15 cellular contexts compared by ENCODE assay signal in the genomic region with DNA sequence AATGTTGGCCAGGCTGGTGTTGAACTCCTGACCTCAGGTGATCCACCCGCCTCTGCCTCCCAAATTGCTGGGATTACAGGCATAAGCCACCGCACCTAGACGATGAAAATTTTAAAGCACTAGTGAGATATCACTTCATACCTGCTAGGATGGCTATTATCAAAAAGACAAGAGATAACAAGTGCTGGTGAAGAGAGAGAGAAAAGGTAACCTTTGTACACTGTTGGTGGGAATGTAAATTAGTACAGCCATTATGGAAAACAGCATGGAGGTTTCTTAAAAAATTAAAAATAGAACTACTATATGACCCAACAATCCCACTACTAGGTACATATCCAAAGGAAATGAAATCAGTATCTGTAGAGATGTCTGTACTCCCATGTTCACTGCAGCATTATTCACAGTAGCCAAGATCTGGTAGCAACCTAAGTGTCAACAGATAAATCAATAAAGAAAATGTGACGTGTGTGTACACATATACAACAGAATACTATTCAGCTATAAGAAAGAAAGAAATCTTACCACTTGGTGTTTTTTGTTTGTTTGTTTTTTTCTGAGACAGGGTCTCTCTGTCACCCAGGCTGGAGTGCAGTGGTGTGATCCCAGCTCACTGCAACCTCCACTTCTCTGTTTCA. TPM values are rescaled to one million over a fixed set of nuclear protein-coding genes. Genes with fewer than 3 reads are reported as not detected.
DNase-seq lines count a peak whose midpoint lies in the region; ATAC-seq and TF ChIP-seq lines count a peak whose summit lies in the region.
"Had no signal": no experiment of that assay in that cellular context is flagged by ENCODE, and none has a peak within 500 bp of the region (broad histone marks: within the 10 kb centered on the region; RNA-seq: fewer than 3 reads in every experiment).

No MANE protein-coding gene starts in this region.

- intact Hi-C loops in MCF 10A (cut with micrococcal nuclease): no loop called here
- intact Hi-C loops in breast epithelium (cut with DNase I; ENCODE audit: low total_unique reads): no loop called here
- intact Hi-C loops in activated T-helper 2 cell treated with anti-CD3 and anti-CD28 coated beads, Interferon-gamma antibody, Interleukin-2, Interleukin-4, amounts not matched to agents 10 μg/mL and 5 μg/mL and 100 μg/mL, durations not matched to agents 14 hours and 24 hours and 36 hours (cut with micrococcal nuclease): no loop called here

- H3K4me1 ChIP-seq in breast epithelium (no peaks in the 10 kb centered on the region), hepatocyte (ENCODE audit: insufficient read depth) (no peaks in the 10 kb centered on the region)

- no peaks in the 10 kb centered on the region for H3K9me3 Mint-ChIP-seq in MCF 10A (ENCODE audit: unreplicated experiment)
- no peaks in the 10 kb centered on the region for H3K9me3 Mint-ChIP-seq in effector memory CD8-positive, alpha-beta T cell
- no peaks in the 10 kb centered on the region for H3K9me3 Mint-ChIP-seq in stimulated activated effector memory CD8-positive, alpha-beta T cell treated with anti-CD3 and anti-CD28 coated beads, Interleukin-12 subunit alpha, Interleukin-12 subunit beta, amount 100 ng/mL, for 72 hours
- no peaks in the 10 kb centered on the region for H3K9me3 Mint-ChIP-seq in activated T-helper 2 cell treated with anti-CD3 and anti-CD28 coated beads, Interferon-gamma antibody, Interleukin-2, Interleukin-4, amounts not matched to agents 10 μg/mL and 5 μg/mL and 100 μg/mL, durations not matched to agents 14 hours and 24 hours and 36 hours
- H3K9me3 Mint-ChIP-seq: CD4-positive, CD25-positive, alpha-beta regulatory T cell had no signal

- CTCF ChIA-PET in MCF 10A (lab: Yijun Ruan, JAX): interaction anchor here (0.6 kb wide), 1 partner anchor 37 kb away, joined by 9 read pairs; no protein-coding TSS in a partner anchor

- TF ChIP-seq CTCF in MCF 10A (IDR thresholded peaks at IDR 0.05; ENCODE audit: unreplicated experiment) (no peak), breast epithelium (IDR thresholded peaks at IDR 0.05) (no peak), hepatocyte (IDR thresholded peaks at IDR 0.05; ENCODE audit: poor library complexity) (no peak)

- 92% methylated on average over 4 of the region's 4 CpGs for WGBS in hepatocyte (ENCODE audit: low lambda C conversion rate, missing lambda C conversion rate)

- POLR2A ChIA-PET in MCF 10A (lab: Yijun Ruan, JAX): interaction anchor here (1.7 kb wide), 1 partner anchor 12 kb away, joined by 9 read pairs; no protein-coding TSS in a partner anchor

- TF ChIP-seq POLR2A in breast epithelium (IDR thresholded peaks at IDR 0.05): no peak

- no peak overlapping the region for H2AFZ ChIP-seq in hepatocyte
- H2AFZ ChIP-seq: GM23248 had no signal

- H3K4me3 ChIP-seq in breast epithelium (no peak overlapping the region), hepatocyte (no peak overlapping the region)
- H3K4me3 ChIP-seq: BLaER1 treated with 17β-estradiol and CSF1 and Interleukin-3, amounts not matched to agents 10 nM and 100 nM; GM23248 had no signal

- peak overlapping the region; percentile 49 for H3K27ac Mint-ChIP-seq in MCF 10A (ENCODE audit: low read depth, unreplicated experiment)
- peak overlapping the region; percentile 77 for H3K27ac Mint-ChIP-seq in T-helper 17 cell
- H3K27ac Mint-ChIP-seq in effector memory CD8-positive, alpha-beta T cell: peak overlapping the region; percentile 32 to 84
- H3K27ac Mint-ChIP-seq in stimulated activated effector memory CD8-positive, alpha-beta T cell treated with anti-CD3 and anti-CD28 coated beads, Interleukin-12 subunit alpha, Interleukin-12 subunit beta, amount 100 ng/mL, for 72 hours: peak overlapping the region; percentile 56
- H3K27ac Mint-ChIP-seq in activated T-helper 2 cell treated with anti-CD3 and anti-CD28 coated beads, Interferon-gamma antibody, Interleukin-2, Interleukin-4, amounts not matched to agents 10 μg/mL and 5 μg/mL and 100 μg/mL, durations not matched to agents 14 hours and 24 hours and 36 hours: no peak overlapping the region

- no peak for DNase-seq in MCF 10A (ENCODE audit: unreplicated experiment)
- no peak for DNase-seq in breast epithelium (ENCODE audit: low spot score in 2 of 2)
- no peak for DNase-seq in T-helper 17 cell
- DNase-seq in effector memory CD8-positive, alpha-beta T cell: no peak
- DNase-seq in stimulated activated effector memory CD8-positive, alpha-beta T cell treated with anti-CD3 and anti-CD28 coated beads, Interleukin-12 subunit alpha, Interleukin-12 subunit beta, amount 100 ng/mL, for 72 hours (ENCODE audit: low spot score in 2 of 2): no peak
- DNase-seq in activated T-helper 2 cell treated with anti-CD3 and anti-CD28 coated beads, Interferon-gamma antibody, Interleukin-2, Interleukin-4, amounts not matched to agents 10 μg/mL and 5 μg/mL and 100 μg/mL, durations not matched to agents 14 hours and 24 hours and 36 hours (ENCODE audit: low spot score): no peak
- no peak for DNase-seq in hepatocyte (ENCODE audit: low spot score)
- DNase-seq: ACHN; Calu3; CD4-positive, CD25-positive, alpha-beta regulatory T cell; DMS 273 treated with DMSO at 0.1 percent for 48 hours; GM23248 had no signal

- H3K9me3 ChIP-seq in breast epithelium: no peaks in the 10 kb centered on the region
- H3K9me3 ChIP-seq in T-helper 17 cell (ENCODE audit: control insufficient read depth, low read length, poor library complexity, severe bottlenecking): no peaks in the 10 kb centered on the region
- no peaks in the 10 kb centered on the region for H3K9me3 ChIP-seq in hepatocyte (ENCODE audit: low read depth)
- H3K9me3 ChIP-seq: BLaER1 treated with 17β-estradiol and CSF1 and Interleukin-3, amounts not matched to agents 10 nM and 100 nM had no signal

- ATAC-seq in T-helper 17 cell: no peak
- no peak for ATAC-seq in effector memory CD8-positive, alpha-beta T cell (replicated peaks)
- no peak for ATAC-seq in stimulated activated effector memory CD8-positive, alpha-beta T cell treated with anti-CD3 and anti-CD28 coated beads, Interleukin-12 subunit alpha, Interleukin-12 subunit beta, amount 100 ng/mL, for 72 hours
- ATAC-seq: HCT116 had no signal

- H3K36me3 ChIP-seq in breast epithelium (no peaks in the 10 kb centered on the region), hepatocyte (replicated peaks; ENCODE audit: insufficient read depth, low read depth) (no peaks in the 10 kb centered on the region)

- no peaks in the 10 kb centered on the region for H3K9me2 ChIP-seq in hepatocyte (replicated peaks; ENCODE audit: insufficient read depth)

- H3K4me3 Mint-ChIP-seq in MCF 10A (ENCODE audit: unreplicated experiment) (no peak overlapping the region), T-helper 17 cell (no peak overlapping the region)
- H3K4me3 Mint-ChIP-seq in effector memory CD8-positive, alpha-beta T cell: no peak overlapping the region
- no peak overlapping the region for H3K4me3 Mint-ChIP-seq in stimulated activated effector memory CD8-positive, alpha-beta T cell treated with anti-CD3 and anti-CD28 coated beads, Interleukin-12 subunit alpha, Interleukin-12 subunit beta, amount 100 ng/mL, for 72 hours
- H3K4me3 Mint-ChIP-seq in activated T-helper 2 cell treated with anti-CD3 and anti-CD28 coated beads, Interferon-gamma antibody, Interleukin-2, Interleukin-4, amounts not matched to agents 10 μg/mL and 5 μg/mL and 100 μg/mL, durations not matched to agents 14 hours and 24 hours and 36 hours (ENCODE audit: low read depth): no peak overlapping the region
- H3K4me3 Mint-ChIP-seq: CD4-positive, CD25-positive, alpha-beta regulatory T cell had no signal

- H3K4me1 Mint-ChIP-seq in MCF 10A (ENCODE audit: insufficient read depth, unreplicated experiment) (peaks cover 30% of the 10 kb centered on the region), T-helper 17 cell (peaks cover 28% of the 10 kb centered on the region)
- peaks cover 15 to 23% of the 10 kb centered on the region in 2 donors for H3K4me1 Mint-ChIP-seq in effector memory CD8-positive, alpha-beta T cell (ENCODE audit: low read depth in 2 of 2)
- H3K4me1 Mint-ChIP-seq in stimulated activated effector memory CD8-positive, alpha-beta T cell treated with anti-CD3 and anti-CD28 coated beads, Interleukin-12 subunit alpha, Interleukin-12 subunit beta, amount 100 ng/mL, for 72 hours: peaks cover 21% of the 10 kb centered on the region
- peaks cover 11% of the 10 kb centered on the region for H3K4me1 Mint-ChIP-seq in activated T-helper 2 cell treated with anti-CD3 and anti-CD28 coated beads, Interferon-gamma antibody, Interleukin-2, Interleukin-4, amounts not matched to agents 10 μg/mL and 5 μg/mL and 100 μg/mL, durations not matched to agents 14 hours and 24 hours and 36 hours (ENCODE audit: low read depth)

- peaks cover 35% of the 10 kb centered on the region for H4K20me1 ChIP-seq in hepatocyte (ENCODE audit: insufficient read depth, poor library complexity, severe bottlenecking)

- H3K27ac ChIP-seq in breast epithelium (no peak overlapping the region), hepatocyte (no peak overlapping the region)
- H3K27ac ChIP-seq: BLaER1 treated with 17β-estradiol and CSF1 and Interleukin-3, amounts not matched to agents 10 nM and 100 nM; GM23248; HL-60 had no signal

- H3K27me3 Mint-ChIP-seq in MCF 10A (ENCODE audit: insufficient read depth, unreplicated experiment): no peaks in the 10 kb centered on the region
- no peaks in the 10 kb centered on the region for H3K27me3 Mint-ChIP-seq in T-helper 17 cell
- H3K27me3 Mint-ChIP-seq in effector memory CD8-positive, alpha-beta T cell: no peaks in the 10 kb centered on the region
- H3K27me3 Mint-ChIP-seq in activated T-helper 2 cell treated with anti-CD3 and anti-CD28 coated beads, Interferon-gamma antibody, Interleukin-2, Interleukin-4, amounts not matched to agents 10 μg/mL and 5 μg/mL and 100 μg/mL, durations not matched to agents 14 hours and 24 hours and 36 hours (ENCODE audit: low read depth): no peaks in the 10 kb centered on the region
- H3K27me3 Mint-ChIP-seq: CD4-positive, CD25-positive, alpha-beta regulatory T cell had no signal

- H3K36me3 Mint-ChIP-seq in MCF 10A (ENCODE audit: insufficient read depth, unreplicated experiment): peaks cover 34% of the 10 kb centered on the region
- H3K36me3 Mint-ChIP-seq in T-helper 17 cell (ENCODE audit: low read depth): no peaks in the 10 kb centered on the region
- peaks cover 22% of the 10 kb centered on the region for H3K36me3 Mint-ChIP-seq in effector memory CD8-positive, alpha-beta T cell (ENCODE audit: insufficient read depth)
- H3K36me3 Mint-ChIP-seq in stimulated activated effector memory CD8-positive, alpha-beta T cell treated with anti-CD3 and anti-CD28 coated beads, Interleukin-12 subunit alpha, Interleukin-12 subunit beta, amount 100 ng/mL, for 72 hours: peaks cover 67% of the 10 kb centered on the region
- peaks cover 29% of the 10 kb centered on the region for H3K36me3 Mint-ChIP-seq in activated T-helper 2 cell treated with anti-CD3 and anti-CD28 coated beads, Interferon-gamma antibody, Interleukin-2, Interleukin-4, amounts not matched to agents 10 μg/mL and 5 μg/mL and 100 μg/mL, durations not matched to agents 14 hours and 24 hours and 36 hours (ENCODE audit: low read depth)

- H3K27me3 ChIP-seq in breast epithelium (no peaks in the 10 kb centered on the region), hepatocyte (no peaks in the 10 kb centered on the region)
- H3K27me3 ChIP-seq: BLaER1 treated with 17β-estradiol and CSF1 and Interleukin-3, amounts not matched to agents 10 nM and 100 nM had no signal

- BruUV-seq in MCF 10A (replicated peaks; lab: Mats Ljungman, UMichigan): no TSS peak

- H3K4me2 ChIP-seq in hepatocyte: no peak overlapping the region
- H3K4me2 ChIP-seq: BLaER1 treated with 17β-estradiol and CSF1 and Interleukin-3, amounts not matched to agents 10 nM and 100 nM had no signal

- H3K79me2 ChIP-seq in hepatocyte: peaks cover 90% of the 10 kb centered on the region

RNA-seq across cellular contexts. Expression of gene MMS19, which starts 12.5 kb away (rescaled TPM):
- total RNA-seq in MCF 10A (2022): 67.0 and 67.2 TPM in 2 replicates
- 100 to 1,000 TPM in 1 of 3 donors, 10 to 100 TPM in 2; 73.0 to 109 (median 78.7) TPM for total RNA-seq in breast epithelium
- 10 to 100 TPM; 60.1 to 71.2 TPM for total RNA-seq in T-helper 17 cell
- 106 and 108 TPM in 2 replicates for total RNA-seq in activated T-helper 2 cell treated with anti-CD3 and anti-CD28 coated beads, Interferon-gamma antibody, Interleukin-2, Interleukin-4, amounts not matched to agents 10 μg/mL and 5 μg/mL and 100 μg/mL, durations not matched to agents 14 hours and 24 hours and 36 hours
- total RNA-seq in hepatocyte: 68.6 and 73.6 TPM in 2 replicates
- polyA plus RNA-seq in hepatocyte: 58.4 and 59.8 TPM in 2 replicates

RNA-seq across cellular contexts. Expression of gene UBTD1, which starts 13.0 kb away (rescaled TPM):
- 7.2 and 7.8 TPM in 2 replicates for total RNA-seq in MCF 10A (2022)
- total RNA-seq in breast epithelium: 10 to 100 TPM in 2 of 3 donors, 1 to 10 TPM in 1; 9.9 to 14.7 (median 12.4) TPM
- total RNA-seq in T-helper 17 cell: 1 to 10 TPM; 1.1 to 1.4 TPM
- total RNA-seq in activated T-helper 2 cell treated with anti-CD3 and anti-CD28 coated beads, Interferon-gamma antibody, Interleukin-2, Interleukin-4, amounts not matched to agents 10 μg/mL and 5 μg/mL and 100 μg/mL, durations not matched to agents 14 hours and 24 hours and 36 hours: 1.6 and 1.8 TPM in 2 replicates
- total RNA-seq in hepatocyte: 12.8 and 20.6 TPM in 2 replicates
- polyA plus RNA-seq in hepatocyte: 37.0 and 37.1 TPM in 2 replicates

RNA-seq across cellular contexts. Expression of gene ZDHHC16, which starts 39.8 kb away (rescaled TPM):
- total RNA-seq in MCF 10A (2022) (44.9 and 48.0 TPM in 2 replicates), breast epithelium (10 to 100 TPM; 21.6 to 53.1 (median 44.6) TPM), T-helper 17 cell (10 to 100 TPM; 14.9 to 15.3 TPM), hepatocyte (54.4 and 57.0 TPM in 2 replicates)
- total RNA-seq in activated T-helper 2 cell treated with anti-CD3 and anti-CD28 coated beads, Interferon-gamma antibody, Interleukin-2, Interleukin-4, amounts not matched to agents 10 μg/mL and 5 μg/mL and 100 μg/mL, durations not matched to agents 14 hours and 24 hours and 36 hours: 41.4 and 52.9 TPM in 2 replicates
- 81.9 and 86.8 TPM in 2 replicates for polyA plus RNA-seq in hepatocyte

RNA-seq across cellular contexts. Expression of gene EXOSC1, which starts 40.0 kb away (rescaled TPM):
- total RNA-seq in MCF 10A (2022) (56.5 and 62.3 TPM in 2 replicates), breast epithelium (10 to 100 TPM; 27.7 to 37.9 (median 36.7) TPM), T-helper 17 cell (10 to 100 TPM; 32.0 to 38.6 TPM), hepatocyte (34.7 and 40.0 TPM in 2 replicates)
- 49.9 and 53.4 TPM in 2 replicates for total RNA-seq in activated T-helper 2 cell treated with anti-CD3 and anti-CD28 coated beads, Interferon-gamma antibody, Interleukin-2, Interleukin-4, amounts not matched to agents 10 μg/mL and 5 μg/mL and 100 μg/mL, durations not matched to agents 14 hours and 24 hours and 36 hours
- polyA plus RNA-seq in hepatocyte: 39.1 and 51.7 TPM in 2 replicates

RNA-seq across cellular contexts. Expression of gene PGAM1, which starts 59.8 kb away (rescaled TPM):
- total RNA-seq in MCF 10A (2022) (235 and 248 TPM in 2 replicates), breast epithelium (100 to 1,000 TPM; 162 to 182 (median 171) TPM), T-helper 17 cell (100 to 1,000 TPM in 1 of 2 donors, 10 to 100 TPM in 1; 88.6 to 101 TPM), hepatocyte (204 and 214 TPM in 2 replicates)
- 877 and 885 TPM in 2 replicates for total RNA-seq in activated T-helper 2 cell treated with anti-CD3 and anti-CD28 coated beads, Interferon-gamma antibody, Interleukin-2, Interleukin-4, amounts not matched to agents 10 μg/mL and 5 μg/mL and 100 μg/mL, durations not matched to agents 14 hours and 24 hours and 36 hours
- 239 and 254 TPM in 2 replicates for polyA plus RNA-seq in hepatocyte
